17 cellular contexts compared by ENCODE assay signal in the genomic region with DNA sequence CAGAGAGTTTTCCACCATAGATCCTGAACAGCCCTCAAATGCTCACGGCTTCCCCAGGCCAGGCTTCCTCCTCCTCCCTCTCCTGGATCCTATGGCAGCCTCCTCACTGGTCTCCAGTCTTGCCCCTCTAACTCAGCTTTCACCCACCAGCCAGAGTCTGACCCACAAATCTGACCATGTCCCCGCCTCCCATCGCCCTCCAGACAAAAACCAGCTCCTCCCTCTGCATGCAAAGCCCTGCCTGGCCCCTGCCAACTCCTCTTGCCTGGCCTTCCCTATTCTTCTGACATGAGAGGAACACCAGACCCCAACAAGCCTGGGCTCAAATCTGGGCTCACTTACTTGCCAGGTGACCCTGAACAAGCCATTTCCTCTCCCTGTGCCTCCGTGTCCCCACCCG. TPM values are rescaled to one million over a fixed set of nuclear protein-coding genes. Genes with fewer than 3 reads are reported as not detected.
DNase-seq lines count a peak whose midpoint lies in the region; ATAC-seq and TF ChIP-seq lines count a peak whose summit lies in the region.
"Had no signal": no experiment of that assay in that cellular context is flagged by ENCODE, and none has a peak within 500 bp of the region (broad histone marks: within the 10 kb centered on the region; RNA-seq: fewer than 3 reads in every experiment).

No MANE protein-coding gene starts in this region.

- H3K9ac ChIP-seq in iPS-20b (ENCODE audit: low read depth, low read length), result 0 out of 2 replicates have a peak overlapping the region, but pooled peaks have one; percentile 11

- TF ChIP-seq CTCF in activated CD8-positive, alpha-beta T cell treated with anti-CD3 and anti-CD28 coated beads for 36 hours (IDR thresholded peaks at IDR 0.05), result no peak
- TF ChIP-seq CTCF in progenitor cell of endocrine pancreas (IDR thresholded peaks at IDR 0.05; ENCODE audit: unreplicated experiment), result no peak

- POLR2A ChIA-PET in activated CD8-positive, alpha-beta T cell treated with anti-CD3 and anti-CD28 coated beads for 36 hours (lab: Charles Lee), result no interaction called here
- POLR2A ChIA-PET in activated CD8-positive, alpha-beta T cell treated with anti-CD3 and anti-CD28 coated beads, Interleukin-2, amount 10 ng/mL, durations not matched to agents 7 days and 5 days (lab: Charles Lee), result no interaction called here

- no peak overlapping the region for H3K27ac ChIP-seq in iPS-20b (ENCODE audit: low read length)

- H3K36me3 ChIP-seq in iPS-20b (ENCODE audit: insufficient read depth, low read depth, low read length) (peaks cover 37% of the 10 kb centered on the region; the same call in 1 of the 2 replicates), MG63 (peaks cover 5% of the 10 kb centered on the region)

- H3K4me1 Mint-ChIP-seq in activated CD8-positive, alpha-beta T cell treated with anti-CD3 and anti-CD28 coated beads for 36 hours (ENCODE audit: low read depth), result no peaks in the 10 kb centered on the region
- no peaks in the 10 kb centered on the region for H3K4me1 Mint-ChIP-seq in activated CD8-positive, alpha-beta T cell treated with anti-CD3 and anti-CD28 coated beads, Interleukin-2, amount 10 ng/mL, durations not matched to agents 7 days and 5 days (ENCODE audit: low read depth)
- peaks cover 14% of the 10 kb centered on the region for H3K4me1 Mint-ChIP-seq in T-helper 17 cell
- no peaks in the 10 kb centered on the region for H3K4me1 Mint-ChIP-seq in progenitor cell of endocrine pancreas (ENCODE audit: low read depth)

- peaks cover 24% of the 10 kb centered on the region; the same call in 1 of the 2 replicates for H3K4me1 ChIP-seq in iPS-20b (ENCODE audit: insufficient read depth, low read length)

- H3K9me3 Mint-ChIP-seq in activated CD8-positive, alpha-beta T cell treated with anti-CD3 and anti-CD28 coated beads for 36 hours, result no peaks in the 10 kb centered on the region
- no peaks in the 10 kb centered on the region for H3K9me3 Mint-ChIP-seq in activated CD8-positive, alpha-beta T cell treated with anti-CD3 and anti-CD28 coated beads, Interleukin-2, amount 10 ng/mL, durations not matched to agents 7 days and 5 days (ENCODE audit: insufficient read depth)
- no peaks in the 10 kb centered on the region for H3K9me3 Mint-ChIP-seq in progenitor cell of endocrine pancreas (ENCODE audit: low read depth)

- CTCF ChIA-PET in activated CD8-positive, alpha-beta T cell treated with anti-CD3 and anti-CD28 coated beads for 36 hours (lab: Charles Lee), result no interaction called here
- CTCF ChIA-PET in activated CD8-positive, alpha-beta T cell treated with anti-CD3 and anti-CD28 coated beads, Interleukin-2, amount 10 ng/mL, durations not matched to agents 7 days and 5 days (lab: Charles Lee), result interaction anchor here (1.4 kb wide), 1 partner anchor 22 kb away, joined by 6 read pairs; no protein-coding TSS in a partner anchor

- H3K27me3 Mint-ChIP-seq in activated CD8-positive, alpha-beta T cell treated with anti-CD3 and anti-CD28 coated beads for 36 hours, result no peaks in the 10 kb centered on the region
- H3K27me3 Mint-ChIP-seq in activated CD8-positive, alpha-beta T cell treated with anti-CD3 and anti-CD28 coated beads, Interleukin-2, amount 10 ng/mL, durations not matched to agents 7 days and 5 days (ENCODE audit: low read depth), result no peaks in the 10 kb centered on the region
- no peaks in the 10 kb centered on the region for H3K27me3 Mint-ChIP-seq in T-helper 17 cell
- no peaks in the 10 kb centered on the region for H3K27me3 Mint-ChIP-seq in progenitor cell of endocrine pancreas

- intact Hi-C loops in activated CD8-positive, alpha-beta T cell treated with anti-CD3 and anti-CD28 coated beads for 36 hours (cut with micrococcal nuclease), result no loop called here

- DNase-seq in activated CD8-positive, alpha-beta T cell treated with anti-CD3 and anti-CD28 coated beads for 36 hours, result no peak
- DNase-seq in activated CD8-positive, alpha-beta T cell treated with anti-CD3 and anti-CD28 coated beads, Interleukin-2, amount 10 ng/mL, durations not matched to agents 7 days and 5 days, result no peak
- DNase-seq in T-helper 17 cell (no peak), progenitor cell of endocrine pancreas (ENCODE audit: low spot score, unreplicated experiment) (no peak), MG63 (no peak)
- DNase-seq: activated CD4-positive, alpha-beta T cell treated with anti-CD3 and anti-CD28 coated beads, Interleukin-2, amount 50 U/mL, for 1 hour; effector memory CD4-positive, alpha-beta T cell; IMR-90; left cardiac atrium; NCI-H1436; NCI-H526 treated with DMSO at 0.1 percent for 48 hours; occipital lobe; Right ventricle myocardium superior; stimulated activated CD4-positive, alpha-beta T cell treated with anti-CD3 and anti-CD28 coated beads, Interleukin-12 subunit alpha, Interleukin-12 subunit beta, amount 100 ng/mL, for 4 hours had no signal

- H3K27me3 ChIP-seq in iPS-20b (ENCODE audit: insufficient read depth, low read length), result no peaks in the 10 kb centered on the region
- H3K27me3 ChIP-seq in MG63, result no peaks in the 10 kb centered on the region

- H3K4me3 ChIP-seq in iPS-20b (ENCODE audit: low read length) (peak overlapping the region; percentile 35), MG63 (no peak overlapping the region)

- no peak overlapping the region for H3K4me3 Mint-ChIP-seq in activated CD8-positive, alpha-beta T cell treated with anti-CD3 and anti-CD28 coated beads for 36 hours
- no peak overlapping the region for H3K4me3 Mint-ChIP-seq in activated CD8-positive, alpha-beta T cell treated with anti-CD3 and anti-CD28 coated beads, Interleukin-2, amount 10 ng/mL, durations not matched to agents 7 days and 5 days
- H3K4me3 Mint-ChIP-seq in T-helper 17 cell, result no peak overlapping the region
- no peak overlapping the region for H3K4me3 Mint-ChIP-seq in progenitor cell of endocrine pancreas (ENCODE audit: low read depth)

- H3K9me3 ChIP-seq in T-helper 17 cell (ENCODE audit: control insufficient read depth, low read length, poor library complexity, severe bottlenecking) (no peaks in the 10 kb centered on the region), iPS-20b (ENCODE audit: insufficient read depth, low read depth, low read length) (no peaks in the 10 kb centered on the region), MG63 (no peaks in the 10 kb centered on the region)

- H3K36me3 Mint-ChIP-seq in activated CD8-positive, alpha-beta T cell treated with anti-CD3 and anti-CD28 coated beads for 36 hours (ENCODE audit: low read depth), result peaks cover 19% of the 10 kb centered on the region
- peaks cover 42% of the 10 kb centered on the region for H3K36me3 Mint-ChIP-seq in activated CD8-positive, alpha-beta T cell treated with anti-CD3 and anti-CD28 coated beads, Interleukin-2, amount 10 ng/mL, durations not matched to agents 7 days and 5 days (ENCODE audit: low read depth)
- peaks cover 9% of the 10 kb centered on the region for H3K36me3 Mint-ChIP-seq in T-helper 17 cell (ENCODE audit: low read depth)
- peaks cover 19% of the 10 kb centered on the region for H3K36me3 Mint-ChIP-seq in progenitor cell of endocrine pancreas (ENCODE audit: insufficient read depth)

- no peak for ATAC-seq in activated CD8-positive, alpha-beta T cell treated with anti-CD3 and anti-CD28 coated beads for 36 hours
- ATAC-seq in activated CD8-positive, alpha-beta T cell treated with anti-CD3 and anti-CD28 coated beads, Interleukin-2, amount 10 ng/mL, durations not matched to agents 7 days and 5 days, result no peak
- ATAC-seq in T-helper 17 cell (no peak), HG03342 (IDR thresholded peaks at IDR 0.05; ENCODE audit: unreplicated experiment) (no peak), GM21717 (IDR thresholded peaks at IDR 0.05; ENCODE audit: unreplicated experiment) (no peak)
- ATAC-seq: left cardiac atrium had no signal

- peak overlapping the region; percentile 63 for H3K27ac Mint-ChIP-seq in activated CD8-positive, alpha-beta T cell treated with anti-CD3 and anti-CD28 coated beads for 36 hours
- H3K27ac Mint-ChIP-seq in activated CD8-positive, alpha-beta T cell treated with anti-CD3 and anti-CD28 coated beads, Interleukin-2, amount 10 ng/mL, durations not matched to agents 7 days and 5 days, result no peak overlapping the region
- H3K27ac Mint-ChIP-seq in T-helper 17 cell (peak overlapping the region; percentile 89), progenitor cell of endocrine pancreas (peak overlapping the region; percentile 85)

RNA-seq across cellular contexts. Expression of gene PDE2A, which starts 32.4 kb away (rescaled TPM):
- total RNA-seq in activated CD8-positive, alpha-beta T cell treated with anti-CD3 and anti-CD28 coated beads for 36 hours, result under 1 TPM; 0.14 to 0.72 TPM
- under 1 TPM; 0.26 to 0.37 TPM for total RNA-seq in activated CD8-positive, alpha-beta T cell treated with anti-CD3 and anti-CD28 coated beads, Interleukin-2, amount 10 ng/mL, durations not matched to agents 7 days and 5 days
- total RNA-seq in T-helper 17 cell (1 to 10 TPM; 2.7 to 4.9 TPM), progenitor cell of endocrine pancreas (0.91 and 4.0 TPM in 2 replicates)
- total RNA-seq in MG63 (2014; rRNA removed; shearing (Covaris generic); ENCODE audit: low replicate concordance), result not detected in 2 replicates
- total RNA-seq: IMR-90 had no signal

RNA-seq across cellular contexts. Expression of gene ARAP1, which starts 45.6 kb away (rescaled TPM):
- 10 to 100 TPM; 77.7 to 91.5 TPM for total RNA-seq in activated CD8-positive, alpha-beta T cell treated with anti-CD3 and anti-CD28 coated beads for 36 hours
- total RNA-seq in activated CD8-positive, alpha-beta T cell treated with anti-CD3 and anti-CD28 coated beads, Interleukin-2, amount 10 ng/mL, durations not matched to agents 7 days and 5 days, result 10 to 100 TPM; 84.3 to 89.6 TPM
- total RNA-seq in T-helper 17 cell, result 100 to 1,000 TPM in 1 of 2 donors, 10 to 100 TPM in 1; 93.3 to 108 TPM
- total RNA-seq in progenitor cell of endocrine pancreas, result 83.4 and 86.7 TPM in 2 replicates
- 55.6 and 92.4 TPM in 2 replicates for total RNA-seq in MG63 (2014; rRNA removed; shearing (Covaris generic); ENCODE audit: low replicate concordance)
